In genomic region chrX:11099465-11099864, GRCh38 we compare ENCODE assay signal across 22 cellular contexts. TPM values are rescaled to one million over a fixed set of nuclear protein-coding genes. Genes with fewer than 3 reads are reported as not detected.
DNase-seq lines count a peak whose midpoint lies in the region; ATAC-seq and TF ChIP-seq lines count a peak whose summit lies in the region.
"Had no signal": no experiment of that assay in that cellular context is flagged by ENCODE, and none has a peak within 500 bp of the region (broad histone marks: within the 10 kb centered on the region; RNA-seq: fewer than 3 reads in every experiment).

No MANE protein-coding gene starts in this region.

- dilution Hi-C loops in IMR-90 (cut with HindIII; ENCODE audit: low sequenced_read_pairs, unreplicated experiment) = no loop called here

- H2BK20ac ChIP-seq in IMR-90 (ENCODE audit: low read depth, low read length) = 0 out of 2 replicates have a peak overlapping the region, but pooled peaks have one; percentile 16

- H3K23ac ChIP-seq in IMR-90 (ENCODE audit: low read depth, low read length) (no peak overlapping the region), mesendoderm (ENCODE audit: low read length) (no peak overlapping the region)

- ATAC-seq in IMR-90 (ENCODE audit: low read depth) = no peak
- ATAC-seq in HG03139 (IDR thresholded peaks at IDR 0.05; ENCODE audit: unreplicated experiment) = no peak
- ATAC-seq: GM12878, GM23338, HCT116 had no signal

- H3K27ac ChIP-seq in IMR-90 (ENCODE audit: insufficient read depth, low read length) = no peak overlapping the region
- peak overlapping the region; percentile 58; the same call in 1 of the 2 replicates for H3K27ac ChIP-seq in VCaP
- H3K27ac ChIP-seq in hepatocyte = peak overlapping the region; percentile 93
- H3K27ac ChIP-seq in mesendoderm (ENCODE audit: low read depth, low read length) = no peak overlapping the region
- H3K27ac ChIP-seq: BLaER1 treated with 17β-estradiol and CSF1 and Interleukin-3, amounts not matched to agents 10 nM and 100 nM had no signal

- H2BK5ac ChIP-seq in IMR-90 (ENCODE audit: low read depth, low read length, poor library complexity, severe bottlenecking) (no peak overlapping the region), mesendoderm (ENCODE audit: low read length) (no peak overlapping the region)

- H3K9me3 ChIP-seq in IMR-90 (ENCODE audit: control insufficient read depth, insufficient read depth, low read length) = no peaks in the 10 kb centered on the region
- H3K9me3 ChIP-seq in hepatocyte (ENCODE audit: low read depth) = no peaks in the 10 kb centered on the region
- H3K9me3 ChIP-seq: A549, BE2C had no signal

- intact Hi-C loops in IMR-90 (cut with micrococcal nuclease) = loop anchor here (1.0 kb wide), 1 partner anchor 245 kb away; no protein-coding TSS in a partner anchor

- H3K4me2 ChIP-seq in IMR-90 (ENCODE audit: low read depth, low read length) (no peak overlapping the region), hepatocyte (no peak overlapping the region), mesendoderm (ENCODE audit: low read length) (no peak overlapping the region)
- H3K4me2 ChIP-seq: BLaER1 treated with 17β-estradiol and CSF1 and Interleukin-3, amounts not matched to agents 10 nM and 100 nM; GM23338 had no signal

- POLR2A ChIA-PET in IMR-90 (lab: Charles Lee; ENCODE audit: unreplicated experiment) (no interaction called here), HEK293T (lab: Yijun Ruan, JAX) (no interaction called here)

- DNase-seq in IMR-90 = no peak
- no peak for DNase-seq in hepatocyte (ENCODE audit: low spot score)
- no peak for DNase-seq in mesendoderm
- DNase-seq in HEK293T (ENCODE audit: extremely low spot score) = no peak
- DNase-seq: 8988T; ACHN; AML-193; BE2C; CD4-positive, alpha-beta T cell; CD8-positive, alpha-beta memory T cell; DMS 273 treated with DMSO at 0.1 percent for 48 hours; DMS79; GDM1; H9; HFFc6 had no signal

- H2BK120ac ChIP-seq in IMR-90 (ENCODE audit: low read depth, low read length) (no peak overlapping the region; the same call in 1 of the 2 replicates), mesendoderm (ENCODE audit: low read depth, low read length) (no peak overlapping the region)

- H2AK5ac ChIP-seq in IMR-90 (ENCODE audit: low read depth, low read length) = peak overlapping the region; percentile 43; the same call in 1 of the 2 replicates
- no peak overlapping the region for H2AK5ac ChIP-seq in mesendoderm (ENCODE audit: low read length)

- no peaks in the 10 kb centered on the region for H3K36me3 ChIP-seq in IMR-90 (ENCODE audit: control insufficient read depth, insufficient read depth, low read length)
- no peaks in the 10 kb centered on the region for H3K36me3 ChIP-seq in hepatocyte (replicated peaks; ENCODE audit: insufficient read depth, low read depth)
- no peaks in the 10 kb centered on the region for H3K36me3 ChIP-seq in mesendoderm (ENCODE audit: control insufficient read depth, insufficient read depth, low read length)
- H3K36me3 ChIP-seq: BE2C; BLaER1 treated with 17β-estradiol and CSF1 and Interleukin-3, amounts not matched to agents 10 nM and 100 nM had no signal

- H3K18ac ChIP-seq in IMR-90 (ENCODE audit: low read depth, low read length) (no peak overlapping the region), mesendoderm (ENCODE audit: low read length) (no peak overlapping the region)

- CTCF ChIA-PET in IMR-90 (lab: Yijun Ruan, JAX) = interaction anchor here (0.6 kb wide), 1 partner anchor 263 kb away, joined by 4 read pairs; no protein-coding TSS in a partner anchor
- CTCF ChIA-PET in HEK293T (lab: Yijun Ruan, JAX) = no interaction called here

- BruUV-seq in IMR-90 (replicated peaks; lab: Mats Ljungman, UMichigan) = no TSS peak

- TF ChIP-seq CTCF in IMR-90 (conservative IDR thresholded peaks at IDR 0.05; ENCODE audit: low read depth, low read length) = no peak
- no peak for TF ChIP-seq CTCF in VCaP (conservative IDR thresholded peaks at IDR 0.05)
- TF ChIP-seq CTCF in hepatocyte (IDR thresholded peaks at IDR 0.05; ENCODE audit: poor library complexity) = no peak

- H3K4ac ChIP-seq in IMR-90 (ENCODE audit: low read depth, low read length) (0 out of 2 replicates have a peak overlapping the region, but pooled peaks have one; percentile 42), mesendoderm (ENCODE audit: low read depth, low read length) (no peak overlapping the region)

- H3K9me2 ChIP-seq in hepatocyte (replicated peaks; ENCODE audit: insufficient read depth) = no peaks in the 10 kb centered on the region

- H3K79me2 ChIP-seq in hepatocyte = no peaks in the 10 kb centered on the region
- H3K79me2 ChIP-seq in mesendoderm (ENCODE audit: control insufficient read depth, insufficient read depth, low read length) = no peaks in the 10 kb centered on the region

- H2AFZ ChIP-seq in IMR-90 (replicated peaks; ENCODE audit: low read length, poor library complexity) (no peak overlapping the region), hepatocyte (no peak overlapping the region)
- H2AFZ ChIP-seq: GM23338 had no signal

- H3K79me1 ChIP-seq in IMR-90 (ENCODE audit: low read depth in 1 of 2, low read length in 2 of 2) (no peaks in the 10 kb centered on the region), mesendoderm (ENCODE audit: low read length) (no peaks in the 10 kb centered on the region)

- TF ChIP-seq POLR2A in IMR-90 (IDR thresholded peaks at IDR 0.05; ENCODE audit: low read depth, low read length) = no peak

- H3K9ac ChIP-seq in IMR-90 (ENCODE audit: low read depth, low read length) (no peak overlapping the region), mesendoderm (ENCODE audit: low read length) (no peak overlapping the region)
- H3K9ac ChIP-seq: BLaER1 treated with 17β-estradiol and CSF1 and Interleukin-3, amounts not matched to agents 10 nM and 100 nM had no signal

- H4K20me1 ChIP-seq in IMR-90 (ENCODE audit: insufficient read depth, low read length) = no peaks in the 10 kb centered on the region
- H4K20me1 ChIP-seq in hepatocyte (ENCODE audit: insufficient read depth, poor library complexity, severe bottlenecking) = no peaks in the 10 kb centered on the region
- H4K20me1 ChIP-seq: BLaER1 treated with 17β-estradiol and CSF1 and Interleukin-3, amounts not matched to agents 10 nM and 100 nM had no signal

- no peak overlapping the region for H2AK9ac ChIP-seq in IMR-90 (replicated peaks; ENCODE audit: low read depth, low read length, poor library complexity)

- H3K4me3 ChIP-seq in IMR-90 (ENCODE audit: insufficient read depth, low read depth, low read length) (no peak overlapping the region), hepatocyte (no peak overlapping the region), mesendoderm (ENCODE audit: low read length) (no peak overlapping the region)
- H3K4me3 ChIP-seq: A549; BLaER1 treated with 17β-estradiol and CSF1 and Interleukin-3, amounts not matched to agents 10 nM and 100 nM; GM12878; GM23338 had no signal

- H4K8ac ChIP-seq in IMR-90 (ENCODE audit: low read depth in 2 of 2, low read length in 2 of 2) = no peak overlapping the region
- no peak overlapping the region for H4K8ac ChIP-seq in mesendoderm (ENCODE audit: low read depth, low read length)

- H4K5ac ChIP-seq in IMR-90 (ENCODE audit: low read depth, low read length) (no peak overlapping the region), mesendoderm (ENCODE audit: low read length) (no peak overlapping the region)

- peak overlapping the region; percentile 43; the same call in 2 of the 3 replicates for H2BK15ac ChIP-seq in IMR-90 (ENCODE audit: low read depth, low read length)
- no peak overlapping the region for H2BK15ac ChIP-seq in mesendoderm (replicated peaks; ENCODE audit: low read depth)

- 0 out of 2 replicates have a peak, but pooled peaks cover 2% of the 10 kb centered on the region for H3K4me1 ChIP-seq in IMR-90 (ENCODE audit: control insufficient read depth, insufficient read depth, low read length)
- H3K4me1 ChIP-seq in hepatocyte (ENCODE audit: insufficient read depth) = peaks cover 5% of the 10 kb centered on the region
- H3K4me1 ChIP-seq in mesendoderm (ENCODE audit: control insufficient read depth, low read depth, low read length) = no peaks in the 10 kb centered on the region
- H3K4me1 ChIP-seq: BE2C; BLaER1 treated with 17β-estradiol and CSF1 and Interleukin-3, amounts not matched to agents 10 nM and 100 nM had no signal

- no peaks in the 10 kb centered on the region for H3K9me1 ChIP-seq in IMR-90 (ENCODE audit: insufficient read depth, low read length)

- no peak overlapping the region; the same call in 1 of the 2 replicates for H4K91ac ChIP-seq in IMR-90 (ENCODE audit: insufficient read depth, low read depth, low read length)

- no peak overlapping the region for H3K14ac ChIP-seq in IMR-90 (replicated peaks; ENCODE audit: low read depth, low read length)

- H3K27me3 ChIP-seq in IMR-90 (ENCODE audit: control insufficient read depth, insufficient read depth, low read length) = no peaks in the 10 kb centered on the region
- no peaks in the 10 kb centered on the region for H3K27me3 ChIP-seq in hepatocyte
- H3K27me3 ChIP-seq in mesendoderm (ENCODE audit: insufficient read depth, low read length, poor library complexity) = no peaks in the 10 kb centered on the region
- H3K27me3 ChIP-seq: BE2C had no signal

- in situ Hi-C loops in IMR-90 (cut with MboI; ENCODE audit: low sequenced_read_pairs) = no loop called here

- H3K56ac ChIP-seq in IMR-90 (ENCODE audit: extremely low read depth, insufficient read depth, low read length) (no peak overlapping the region), mesendoderm (ENCODE audit: low read length) (no peak overlapping the region)

- no peak for TF ChIP-seq RAD21 in IMR-90 (IDR thresholded peaks at IDR 0.05; ENCODE audit: low read length)

TF ChIP-seq in HEK293T, 16 proteins besides CTCF, POLR2A, EP300 and RAD21 (continues in another document):
- TF ChIP-seq ELF4 (IDR thresholded peaks at IDR 0.05) (no peak), HDGF (IDR thresholded peaks at IDR 0.05; ENCODE audit: borderline replicate concordance) (no peak), LEF1 (IDR thresholded peaks at IDR 0.05; ENCODE audit: borderline replicate concordance) (no peak), TARDBP (IDR thresholded peaks at IDR 0.05) (no peak), SP1 (IDR thresholded peaks at IDR 0.05) (no peak), CTBP1 (IDR thresholded peaks at IDR 0.05; ENCODE audit: borderline replicate concordance) (no peak)

RNA-seq across cellular contexts. Expression of gene HCCS, which starts 11.7 kb away (rescaled TPM):
- total RNA-seq in IMR-90 (2012; rRNA removed) = 24.0 and 35.8 TPM in 2 replicates
- polyA plus RNA-seq in IMR-90 (2012; rRNA removed) = 26.5 and 28.6 TPM in 2 replicates
- 9.4 and 12.1 TPM in 2 replicates for polyA plus RNA-seq in IMR-90 (2012; cell fraction: cytosol; rRNA removed)
- polyA plus RNA-seq in IMR-90 (2012; cell fraction: nucleus; rRNA removed; ENCODE audit: low replicate concordance) = 2.3 and 9.4 TPM in 2 replicates
- total RNA-seq in hepatocyte = 20.3 and 21.5 TPM in 2 replicates
- polyA plus RNA-seq in hepatocyte = 36.8 and 40.0 TPM in 2 replicates
- polyA plus RNA-seq in mesendoderm (2013, experiment 1 of 2) = 43.3 TPM
- 42.3 TPM for polyA plus RNA-seq in mesendoderm (2013, experiment 2 of 2)

Comparison
In these comparisons a context has a peak if more than half of its experiments do, and no peak if none do; other contexts are left out.
1. H3K27ac ChIP-seq: peak in VCaP (single experiment) and hepatocyte (single experiment); none in IMR-90 (single experiment) and mesendoderm (single experiment).